ENCODE assay signal across 23 cellular contexts in the genomic region with DNA sequence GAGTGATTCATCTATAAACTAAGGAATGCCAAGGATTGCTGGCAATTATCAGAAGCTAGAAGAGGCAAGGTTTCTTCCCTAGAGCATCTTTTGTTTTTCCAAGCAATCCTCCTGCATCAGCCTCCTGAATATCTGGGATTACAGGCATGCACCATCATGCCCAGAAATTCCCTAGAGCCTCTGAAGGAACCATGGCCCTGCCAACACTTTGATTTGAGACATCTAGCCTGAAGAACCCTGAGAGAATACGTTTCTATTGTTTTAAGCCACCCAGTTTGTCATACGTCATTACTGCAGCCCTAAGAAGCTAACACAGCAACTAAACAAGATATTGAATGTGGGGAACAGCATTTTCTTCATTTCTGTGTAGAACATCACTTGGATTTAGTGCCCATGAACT.
DNase-seq lines count a peak whose midpoint lies in the region; ATAC-seq, FAIRE-seq and TF ChIP-seq lines count a peak whose summit lies in the region.
"Had no signal": no experiment of that assay in that cellular context is flagged by ENCODE, and none has a peak within 500 bp of the region (broad histone marks: within the 10 kb centered on the region; RNA-seq: fewer than 3 reads in every experiment).

No MANE protein-coding gene starts in this region.

- H3K9ac ChIP-seq in astrocyte (ENCODE audit: low read length) (no peak overlapping the region), mesendoderm (ENCODE audit: low read length) (no peak overlapping the region)
- H3K9ac ChIP-seq: BLaER1 had no signal

- H3K36me3 ChIP-seq in astrocyte (ENCODE audit: insufficient read depth, low read length) = no peaks in the 10 kb centered on the region
- no peaks in the 10 kb centered on the region for H3K36me3 ChIP-seq in mesendoderm (ENCODE audit: control insufficient read depth, insufficient read depth, low read length)
- H3K36me3 ChIP-seq: BLaER1, SJSA1 had no signal

- no peak overlapping the region for H3K18ac ChIP-seq in mesendoderm (ENCODE audit: low read length)

- H3K4me3 ChIP-seq in astrocyte (ENCODE audit: insufficient read depth, low read depth, low read length) (no peak overlapping the region), mesendoderm (ENCODE audit: low read length) (no peak overlapping the region)
- H3K4me3 ChIP-seq: BLaER1, SJSA1 had no signal

- H3K27ac ChIP-seq in astrocyte (ENCODE audit: low read depth, low read length) (no peak overlapping the region), mesendoderm (ENCODE audit: low read depth, low read length) (no peak overlapping the region)
- H3K27ac ChIP-seq: BLaER1 had no signal

- H2AK5ac ChIP-seq in mesendoderm (ENCODE audit: low read length) = no peak overlapping the region

- no CpG with 5 or more reads among the region's 2 CpGs for WGBS in mesendoderm (ENCODE audit: extremely low coverage, insufficient coverage, low lambda C conversion rate)

- no peak overlapping the region for H3K4ac ChIP-seq in mesendoderm (ENCODE audit: low read depth, low read length)

- H3K4me1 ChIP-seq in astrocyte (ENCODE audit: insufficient read depth, low read length) = no peaks in the 10 kb centered on the region
- peaks cover 4% of the 10 kb centered on the region for H3K4me1 ChIP-seq in mesendoderm (ENCODE audit: control insufficient read depth, low read depth, low read length)
- H3K4me1 ChIP-seq: BLaER1 had no signal

- H3K27me3 Mint-ChIP-seq in astrocyte (ENCODE audit: low read depth, unreplicated experiment) = no peaks in the 10 kb centered on the region
- H3K27me3 Mint-ChIP-seq: CD4-positive, alpha-beta T cell had no signal

- H3K9me3 Mint-ChIP-seq in astrocyte (ENCODE audit: unreplicated experiment) = peaks cover 7% of the 10 kb centered on the region
- H3K9me3 Mint-ChIP-seq in stimulated activated effector memory CD8-positive, alpha-beta T cell treated with anti-CD3 and anti-CD28 coated beads, Interleukin-12 subunit alpha, Interleukin-12 subunit beta, amount 100 ng/mL, for 72 hours = peaks cover 9% of the 10 kb centered on the region
- H3K9me3 Mint-ChIP-seq: HFFc6 had no signal

- no peaks in the 10 kb centered on the region for H4K20me1 ChIP-seq in astrocyte (ENCODE audit: insufficient read depth, low read length)
- H4K20me1 ChIP-seq: BLaER1 had no signal

- FAIRE-seq in astrocyte (lab: Jason Lieb, UNC) = no peak
- FAIRE-seq: GM12891 had no signal

- H3K23ac ChIP-seq in mesendoderm (ENCODE audit: low read length) = no peak overlapping the region

- H3K79me1 ChIP-seq in mesendoderm (ENCODE audit: low read length) = no peaks in the 10 kb centered on the region

- H2BK15ac ChIP-seq in mesendoderm (replicated peaks; ENCODE audit: low read depth) = no peak overlapping the region

- no peak overlapping the region for H3K56ac ChIP-seq in mesendoderm (ENCODE audit: low read length)

- no peak overlapping the region for H4K5ac ChIP-seq in mesendoderm (ENCODE audit: low read length)

- H3K36me3 Mint-ChIP-seq in astrocyte (ENCODE audit: low read depth, unreplicated experiment) = no peaks in the 10 kb centered on the region
- no peaks in the 10 kb centered on the region for H3K36me3 Mint-ChIP-seq in stimulated activated effector memory CD8-positive, alpha-beta T cell treated with anti-CD3 and anti-CD28 coated beads, Interleukin-12 subunit alpha, Interleukin-12 subunit beta, amount 100 ng/mL, for 72 hours

- TF ChIP-seq CTCF in astrocyte (IDR thresholded peaks at IDR 0.05; ENCODE audit: insufficient read depth, low read depth, low read length) = no peak

- no peak overlapping the region for H2AFZ ChIP-seq in astrocyte (ENCODE audit: low read depth, low read length)

- H3K79me2 ChIP-seq in astrocyte (ENCODE audit: insufficient read depth, low read length) (no peaks in the 10 kb centered on the region), mesendoderm (ENCODE audit: control insufficient read depth, insufficient read depth, low read length) (no peaks in the 10 kb centered on the region)

- H3K4me3 Mint-ChIP-seq in astrocyte (ENCODE audit: unreplicated experiment) = no peak overlapping the region
- no peak overlapping the region for H3K4me3 Mint-ChIP-seq in stimulated activated effector memory CD8-positive, alpha-beta T cell treated with anti-CD3 and anti-CD28 coated beads, Interleukin-12 subunit alpha, Interleukin-12 subunit beta, amount 100 ng/mL, for 72 hours
- H3K4me3 Mint-ChIP-seq: CD4-positive, alpha-beta T cell; HFFc6 had no signal

- peak overlapping the region; percentile 97 for H3K27ac Mint-ChIP-seq in astrocyte (ENCODE audit: unreplicated experiment)
- H3K27ac Mint-ChIP-seq in stimulated activated effector memory CD8-positive, alpha-beta T cell treated with anti-CD3 and anti-CD28 coated beads, Interleukin-12 subunit alpha, Interleukin-12 subunit beta, amount 100 ng/mL, for 72 hours = no peak overlapping the region
- H3K27ac Mint-ChIP-seq: CD4-positive, alpha-beta T cell; HFFc6 had no signal

- H3K4me2 ChIP-seq in astrocyte (ENCODE audit: low read length) = no peak overlapping the region
- no peak overlapping the region for H3K4me2 ChIP-seq in mesendoderm (ENCODE audit: low read length)
- H3K4me2 ChIP-seq: BLaER1 had no signal

- peaks cover 29% of the 10 kb centered on the region for H3K4me1 Mint-ChIP-seq in astrocyte (ENCODE audit: low read depth, unreplicated experiment)
- no peaks in the 10 kb centered on the region for H3K4me1 Mint-ChIP-seq in stimulated activated effector memory CD8-positive, alpha-beta T cell treated with anti-CD3 and anti-CD28 coated beads, Interleukin-12 subunit alpha, Interleukin-12 subunit beta, amount 100 ng/mL, for 72 hours

- H4K8ac ChIP-seq in mesendoderm (ENCODE audit: low read depth, low read length) = no peak overlapping the region

- no peaks in the 10 kb centered on the region for H3K9me3 ChIP-seq in astrocyte (ENCODE audit: insufficient read depth, low read depth, low read length)
- H3K9me3 ChIP-seq: BLaER1, SJSA1 had no signal

- no peak for ATAC-seq in stimulated activated effector memory CD8-positive, alpha-beta T cell treated with anti-CD3 and anti-CD28 coated beads, Interleukin-12 subunit alpha, Interleukin-12 subunit beta, amount 100 ng/mL, for 72 hours
- ATAC-seq: Right ventricle myocardium inferior had no signal

- H3K27me3 ChIP-seq in astrocyte (ENCODE audit: insufficient read depth, low read length) = no peaks in the 10 kb centered on the region
- no peaks in the 10 kb centered on the region for H3K27me3 ChIP-seq in mesendoderm (ENCODE audit: insufficient read depth, low read length, poor library complexity)
- H3K27me3 ChIP-seq: BLaER1, SJSA1 had no signal

- H2BK120ac ChIP-seq in mesendoderm (ENCODE audit: low read depth, low read length) = no peak overlapping the region

- H2BK5ac ChIP-seq in mesendoderm (ENCODE audit: low read length) = no peak overlapping the region

- peak; percentile 37 for DNase-seq in EH (ENCODE audit: low read depth)
- DNase-seq in NCI-H446 treated with DMSO at 0.1 percent for 48 hours (lab: John Stamatoyannopoulos, UW) = peak; percentile 31
- no peak for DNase-seq in astrocyte (ENCODE audit: low read depth)
- DNase-seq in mesendoderm = peak; percentile 14
- DNase-seq in stimulated activated effector memory CD8-positive, alpha-beta T cell treated with anti-CD3 and anti-CD28 coated beads, Interleukin-12 subunit alpha, Interleukin-12 subunit beta, amount 100 ng/mL, for 72 hours (ENCODE audit: low spot score in 2 of 2) = no peak
- DNase-seq in mucosa of gallbladder (ENCODE audit: low spot score) = no peak
- DNase-seq in AG08395 (ENCODE audit: low spot score) = no peak
- DNase-seq: CD4-positive, alpha-beta T cell; COR-L47; DMS79; H7; HFFc6; KBM-7; MM.1S; NCI-H1092; NCI-H1436; NCI-H187 treated with DMSO at 0.1 percent for 48 hours; NCI-H2107; NCI-H774 had no signal

Comparison
In these comparisons a context has a peak if more than half of its experiments do, and no peak if none do; other contexts are left out.
1. DNase-seq: peak in EH (single experiment), NCI-H446 treated with DMSO at 0.1 percent for 48 hours (single experiment) and mesendoderm (single experiment); none in astrocyte (single experiment), stimulated activated effector memory CD8-positive, alpha-beta T cell treated with anti-CD3 and anti-CD28 coated beads, Interleukin-12 subunit alpha, Interleukin-12 subunit beta, amount 100 ng/mL, for 72 hours (0 of 2), mucosa of gallbladder (single experiment) and AG08395 (single experiment).